1 cellular context compared by ENCODE assay signal in the genomic region with DNA sequence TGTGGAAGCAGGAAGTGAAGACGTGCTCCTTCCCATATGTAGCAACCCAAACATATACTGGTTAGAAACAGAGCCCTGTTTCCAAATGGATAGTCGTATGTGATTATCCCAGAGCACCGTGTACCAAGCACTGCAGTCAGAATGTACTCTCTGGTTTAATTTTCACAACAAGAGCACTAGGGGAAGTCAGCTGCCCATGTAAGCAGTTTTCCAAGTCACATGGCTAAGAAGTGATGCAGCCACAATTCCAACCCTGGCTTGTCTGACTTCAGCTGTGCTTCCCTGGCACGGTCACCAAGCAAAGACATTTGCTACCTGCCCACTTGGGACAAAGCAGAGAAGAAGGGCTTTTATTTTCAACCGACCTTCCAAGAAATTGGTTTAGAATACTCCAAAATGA.
TF ChIP-seq lines count a peak whose summit lies in the region.

No MANE protein-coding gene starts in this region.

TF ChIP-seq in H1, 55 proteins besides CTCF, POLR2A, EP300 and RAD21:
- no peak for TF ChIP-seq SRF (IDR thresholded peaks at IDR 0.05; ENCODE audit: low read depth, low read length)
